29 cellular contexts compared by ENCODE assay signal in genomic region chr15:81174759-81175327, GRCh38. TPM values are rescaled to one million over a fixed set of nuclear protein-coding genes. Genes with fewer than 3 reads are reported as not detected.
DNase-seq lines count a peak whose midpoint lies in the region; ATAC-seq and TF ChIP-seq lines count a peak whose summit lies in the region.
"Had no signal": no experiment of that assay in that cellular context is flagged by ENCODE, and none has a peak within 500 bp of the region (broad histone marks: within the 10 kb centered on the region; RNA-seq: fewer than 3 reads in every experiment).

No MANE protein-coding gene starts in this region.

- no peak overlapping the region for H3K27ac Mint-ChIP-seq in WTC11
- no peak overlapping the region for H3K27ac Mint-ChIP-seq in effector memory CD8-positive, alpha-beta T cell
- H3K27ac Mint-ChIP-seq: activated CD4-positive, alpha-beta memory T cell treated with anti-CD3 and anti-CD28 coated beads, Interleukin-2, amount 10 ng/mL, durations not matched to agents 7 days and 5 days; activated naive CD8-positive, alpha-beta T cell; mesothelial cell of epicardium; naive B cell; stimulated activated naive CD8-positive, alpha-beta T cell treated with anti-CD3 and anti-CD28 coated beads, Interleukin-15, amount 100 ng/mL, for 72 hours had no signal

- H3K36me3 ChIP-seq in BE2C: no peaks in the 10 kb centered on the region; the same call in 1 of the 2 replicates
- H3K36me3 ChIP-seq: BLaER1 treated with 17β-estradiol and CSF1 and Interleukin-3, amounts not matched to agents 10 nM and 100 nM; tibial artery had no signal

- H3K4me3 Mint-ChIP-seq in WTC11: no peak overlapping the region
- H3K4me3 Mint-ChIP-seq in effector memory CD8-positive, alpha-beta T cell: no peak overlapping the region
- H3K4me3 Mint-ChIP-seq: activated CD4-positive, alpha-beta memory T cell treated with anti-CD3 and anti-CD28 coated beads, Interleukin-2, amount 10 ng/mL, durations not matched to agents 7 days and 5 days; activated naive CD8-positive, alpha-beta T cell; mesothelial cell of epicardium; naive B cell; stimulated activated naive CD8-positive, alpha-beta T cell treated with anti-CD3 and anti-CD28 coated beads, Interleukin-15, amount 100 ng/mL, for 72 hours had no signal

- H3K4me3 ChIP-seq in AG04450 (ENCODE audit: low read depth, low read length) (no peak overlapping the region), GM12875 (ENCODE audit: low read depth, low read length) (no peak overlapping the region), BE2C (ENCODE audit: low read depth, low read length) (no peak overlapping the region)
- H3K4me3 ChIP-seq: A549; BLaER1 treated with 17β-estradiol and CSF1 and Interleukin-3, amounts not matched to agents 10 nM and 100 nM; SK-N-MC; skin epidermis; tibial artery had no signal

- peak; percentile 48 for ATAC-seq in WTC11
- no peak for ATAC-seq in HG02981 (IDR thresholded peaks at IDR 0.05; ENCODE audit: unreplicated experiment)
- no peak for ATAC-seq in effector memory CD8-positive, alpha-beta T cell (replicated peaks)
- ATAC-seq: A549; stimulated activated naive CD8-positive, alpha-beta T cell treated with anti-CD3 and anti-CD28 coated beads, Interleukin-15, amount 100 ng/mL, for 72 hours had no signal

- CTCF ChIA-PET in AG04450 (lab: Charles Lee) (interaction anchor here (0.8 to 3.4 kb wide), 5 partner anchors 7 to 92 kb away, joined by 3 to 21 read pairs (median 5); no protein-coding TSS in a partner anchor), WTC11 (lab: Charles Lee) (interaction anchor here (7.2 kb wide), 1 partner anchor 91 kb away, joined by 61 read pairs; no protein-coding TSS in a partner anchor)

- H3K4me1 ChIP-seq in BE2C: no peaks in the 10 kb centered on the region
- H3K4me1 ChIP-seq: A549; BLaER1 treated with 17β-estradiol and CSF1 and Interleukin-3, amounts not matched to agents 10 nM and 100 nM; Caco-2 had no signal

- POLR2A ChIA-PET in AG04450 (lab: Yijun Ruan, JAX) (interaction anchor here (0.6 to 1.0 kb wide), 2 partner anchors 14 to 46 kb away, joined by 3 to 4 read pairs; no protein-coding TSS in a partner anchor), WTC11 (lab: Charles Lee) (no interaction called here)

- no peaks in the 10 kb centered on the region for H3K4me1 Mint-ChIP-seq in WTC11
- H3K4me1 Mint-ChIP-seq in effector memory CD8-positive, alpha-beta T cell (ENCODE audit: low read depth in 2 of 2): no peaks in the 10 kb centered on the region
- H3K4me1 Mint-ChIP-seq: mesothelial cell of epicardium; naive B cell; stimulated activated naive CD8-positive, alpha-beta T cell treated with anti-CD3 and anti-CD28 coated beads, Interleukin-15, amount 100 ng/mL, for 72 hours had no signal

- TF ChIP-seq CTCF in AG04450 (IDR thresholded peaks at IDR 0.05; ENCODE audit: low read depth, low read length) (peak; percentile 10; the same call in 1 of the 2 replicates), GM12875 (IDR thresholded peaks at IDR 0.05; ENCODE audit: borderline replicate concordance, insufficient read depth, low read depth, low read length) (peak; percentile 16; the same call in 1 of the 2 replicates), WTC11 (IDR thresholded peaks at IDR 0.05) (no peak), BE2C (IDR thresholded peaks at IDR 0.05; ENCODE audit: low read depth, low read length) (no peak)

- H3K36me3 Mint-ChIP-seq in WTC11: no peaks in the 10 kb centered on the region
- H3K36me3 Mint-ChIP-seq in effector memory CD8-positive, alpha-beta T cell (ENCODE audit: insufficient read depth): no peaks in the 10 kb centered on the region
- H3K36me3 Mint-ChIP-seq: activated naive CD8-positive, alpha-beta T cell; mesothelial cell of epicardium; naive B cell had no signal

- no peaks in the 10 kb centered on the region; the same call in 1 of the 2 replicates for H3K9me3 ChIP-seq in AG04450 (ENCODE audit: control insufficient read depth, insufficient read depth, low read length)
- no peaks in the 10 kb centered on the region for H3K9me3 ChIP-seq in BE2C
- H3K9me3 ChIP-seq: A549; BLaER1 treated with 17β-estradiol and CSF1 and Interleukin-3, amounts not matched to agents 10 nM and 100 nM; Caco-2; tibial artery had no signal

- H3K27me3 ChIP-seq in AG04450 (ENCODE audit: control insufficient read depth, insufficient read depth, low read length): peaks cover 2% of the 10 kb centered on the region
- H3K27me3 ChIP-seq in BE2C: no peaks in the 10 kb centered on the region
- H3K27me3 ChIP-seq: BLaER1 treated with 17β-estradiol and CSF1 and Interleukin-3, amounts not matched to agents 10 nM and 100 nM; tibial artery had no signal

- H3K27me3 Mint-ChIP-seq in WTC11 (ENCODE audit: low read depth): no peaks in the 10 kb centered on the region
- H3K27me3 Mint-ChIP-seq in effector memory CD8-positive, alpha-beta T cell: peaks cover 6 to 22% of the 10 kb centered on the region in 2 donors

- H3K27ac ChIP-seq in AG04450 (ENCODE audit: low read depth, low read length): no peak overlapping the region
- H3K27ac ChIP-seq: A549; BLaER1 treated with 17β-estradiol and CSF1 and Interleukin-3, amounts not matched to agents 10 nM and 100 nM; SK-N-MC; tibial artery had no signal

- DNase-seq in AG04450 (ENCODE audit: low read depth, low spot score) (no peak), WTC11 (ENCODE audit: low spot score) (no peak), islet precursor cell (peak; percentile 63), BE2C (no peak), pons (ENCODE audit: low spot score) (no peak)
- no peak for DNase-seq in effector memory CD8-positive, alpha-beta T cell
- DNase-seq: activated CD4-positive, alpha-beta memory T cell treated with anti-CD3 and anti-CD28 coated beads, Interleukin-2, amount 10 ng/mL, durations not matched to agents 7 days and 5 days; activated CD4-positive, CD25-positive, alpha-beta regulatory T cell treated with anti-CD3 and anti-CD28 coated beads, Interleukin-2, amount 50 U/mL, for 72 hours; activated effector memory CD4-positive, alpha-beta T cell treated with Interleukin-2 at 50 U/mL for 16 hours; Caco-2; dermis blood vessel endothelial cell; DMS79 treated with DMSO at 0.1 percent for 48 hours; naive B cell; NCI-H2029; NCI-H2227 treated with DMSO at 0.1 percent for 48 hours; NCI-H526 treated with DMSO at 0.1 percent for 48 hours; RPMI8226; stimulated activated naive CD8-positive, alpha-beta T cell treated with anti-CD3 and anti-CD28 coated beads, Interleukin-15, amount 100 ng/mL, for 72 hours; tibial artery had no signal

- no peaks in the 10 kb centered on the region for H3K9me3 Mint-ChIP-seq in WTC11
- no peaks in the 10 kb centered on the region for H3K9me3 Mint-ChIP-seq in effector memory CD8-positive, alpha-beta T cell
- H3K9me3 Mint-ChIP-seq: activated CD4-positive, alpha-beta memory T cell treated with anti-CD3 and anti-CD28 coated beads, Interleukin-2, amount 10 ng/mL, durations not matched to agents 7 days and 5 days; mesothelial cell of epicardium; naive B cell; stimulated activated naive CD8-positive, alpha-beta T cell treated with anti-CD3 and anti-CD28 coated beads, Interleukin-15, amount 100 ng/mL, for 72 hours had no signal

TF ChIP-seq in WTC11, 78 proteins besides CTCF, POLR2A, EP300 and RAD21 (continues in another document):
- TF ChIP-seq AFF4 (CRISPR knock-in tag; IDR thresholded peaks at IDR 0.05; ENCODE audit: borderline replicate concordance): no peak
- TF ChIP-seq ZNF219 (CRISPR knock-in tag; IDR thresholded peaks at IDR 0.05; ENCODE audit: borderline replicate concordance): no peak
- TF ChIP-seq CDX4 (CRISPR knock-in tag; IDR thresholded peaks at IDR 0.05; ENCODE audit: borderline replicate concordance): no peak
- no peak for TF ChIP-seq CREM (CRISPR knock-in tag; IDR thresholded peaks at IDR 0.05)
- no peak for TF ChIP-seq ZNF232 (CRISPR knock-in tag; IDR thresholded peaks at IDR 0.05)
- no peak for TF ChIP-seq ZNF671 (CRISPR knock-in tag; IDR thresholded peaks at IDR 0.05)
- TF ChIP-seq TP53 (CRISPR knock-in tag; IDR thresholded peaks at IDR 0.05): no peak

RNA-seq across cellular contexts. Expression of gene IL16, which starts 21.8 kb away (rescaled TPM):
- polyA plus RNA-seq in AG04450 (2011; rRNA removed): 3.8 and 4.6 TPM in 2 replicates
- polyA minus RNA-seq in AG04450 (2011; rRNA and poly(A)+ RNA removed): 7.2 and 9.5 TPM in 2 replicates
- 0.41 to 0.61 TPM (median 0.46 TPM) in 3 replicates for total RNA-seq in WTC11 (2021)
- 1.9 TPM for polyA plus RNA-seq in BE2C (2012; ENCODE audit: insufficient read depth, insufficient read length, low read depth)
- total RNA-seq: Caco-2 had no signal

RNA-seq across cellular contexts. Expression of gene CFAP161, which starts 40.8 kb away (rescaled TPM):
- polyA plus RNA-seq in AG04450 (2011; rRNA removed): not detected in 2 replicates
- not detected in 2 replicates for polyA minus RNA-seq in AG04450 (2011; rRNA and poly(A)+ RNA removed)
- total RNA-seq in WTC11 (2021): not detected in 3 replicates
- not detected for polyA plus RNA-seq in BE2C (2012; ENCODE audit: insufficient read depth, insufficient read length, low read depth)
- total RNA-seq: activated CD4-positive, alpha-beta memory T cell treated with anti-CD3 and anti-CD28 coated beads, Interleukin-2, amount 10 ng/mL, durations not matched to agents 7 days and 5 days; Caco-2; mesothelial cell of epicardium; T-helper 1 cell treated with Interleukin-12 subunit alpha and Interleukin-12 subunit beta and Interleukin-4 antibody, amounts not matched to agents 30 ng/mL and 1 ng/mL, for 36 hours had no signal
- polyA plus RNA-seq: A549, liver had no signal

Comparison
In these comparisons a context has a peak if more than half of its experiments do, and no peak if none do; other contexts are left out.
1. CTCF ChIP-seq: peak in AG04450 (single experiment) and GM12875 (single experiment); none in WTC11 (single experiment) and BE2C (single experiment).